Comparison of ENCODE assay signal across 8 cellular contexts in genomic region chr6:10694302-10695085, GRCh38. TPM values are rescaled to one million over a fixed set of nuclear protein-coding genes. Genes with fewer than 3 reads are reported as not detected.
DNase-seq lines count a peak whose midpoint lies in the region; ATAC-seq and TF ChIP-seq lines count a peak whose summit lies in the region.

Gene C6orf52, minus strand, starts transcription at chr6:10694616. Its CDS starts 7,066 bp downstream, at chr6:10687550.
Gene PAK1IP1, plus strand, starts transcription at chr6:10694972. Its CDS starts 14 bp downstream, at chr6:10694986.

- peak within 1 kb of the TSS; percentile 86 for H3K27ac ChIP-seq in PC-9

- H3K9me2 ChIP-seq in PC-9 (ENCODE audit: insufficient read depth): no peaks in the 10 kb centered on the region

- peak within 1 kb of the TSS; percentile 93 for H3K4me3 Mint-ChIP-seq in activated T-cell treated with anti-CD3 and anti-CD28 coated beads, Interleukin-2, amount 50 U/mL, for 4 hours

- ATAC-seq in GM21723 (IDR thresholded peaks at IDR 0.05; ENCODE audit: unreplicated experiment): peak; percentile 99
- peak; percentile 94 to 95 for ATAC-seq in activated T-cell treated with anti-CD3 and anti-CD28 coated beads, Interleukin-2, amount 50 U/mL, for 4 hours
- ATAC-seq in esophagus mucosa: peak; percentile 95

- H3K4me1 ChIP-seq in PC-9 (replicated peaks; ENCODE audit: insufficient read depth) (peaks cover 16% of the 10 kb centered on the region), mucosa of stomach (ENCODE audit: control insufficient read depth, insufficient read depth, low read length) (peaks cover 12% of the 10 kb centered on the region)

- CTCF ChIA-PET in PC-9 (lab: Charles Lee): interaction anchor here (0.6 to 0.7 kb wide), 5 partner anchors 28 to 371 kb away, joined by 4 to 11 read pairs (median 8); partner anchors contain the start of gene TMEM14C

- H4K20me1 ChIP-seq in PC-9 (ENCODE audit: insufficient read depth): no peaks in the 10 kb centered on the region

- H3K79me2 ChIP-seq in PC-9 (ENCODE audit: low read depth): peaks cover 47% of the 10 kb centered on the region

- H3K27me3 Mint-ChIP-seq in activated T-cell treated with anti-CD3 and anti-CD28 coated beads, Interleukin-2, amount 50 U/mL, for 4 hours (ENCODE audit: low read depth): no peaks in the 10 kb centered on the region

- BruUV-seq in PC-9 (replicated peaks; lab: Mats Ljungman, UMichigan): no TSS peak

- POLR2A ChIA-PET in PC-9 (lab: Charles Lee; ENCODE audit: unreplicated experiment): interaction anchor here (0.5 to 0.7 kb wide), 6 partner anchors 13 to 609 kb away, joined by 3 to 11 read pairs (median 5); partner anchors contain the start of gene TMEM14C

- no peaks in the 10 kb centered on the region for H3K27me3 ChIP-seq in PC-9 (ENCODE audit: insufficient read depth, low read depth)
- H3K27me3 ChIP-seq in mucosa of stomach (ENCODE audit: control insufficient read depth, insufficient read depth, low read length): no peaks in the 10 kb centered on the region

- DNase-seq in DMS53 treated with DMSO at 0.1 percent for 48 hours (lab: John Stamatoyannopoulos, UW; ENCODE audit: unreplicated experiment): peak; percentile 88
- DNase-seq in KBM-7: peak; percentile 98
- DNase-seq in PC-9: peak; percentile 79 to 90
- peak; percentile 90 for DNase-seq in activated T-cell treated with anti-CD3 and anti-CD28 coated beads, Interleukin-2, amount 50 U/mL, for 4 hours
- peak; percentile 93 for DNase-seq in stimulated activated CD8-positive, alpha-beta memory T cell treated with anti-CD3 and anti-CD28 coated beads, Interleukin-4, amount 100 ng/mL, for 48 hours

- intact Hi-C loops in PC-9 (cut with micrococcal nuclease; ENCODE audit: unreplicated experiment): loop anchor here (1.0 to 10.0 kb wide), 8 partner anchors 28 to 210 kb away; partner anchors contain the start of gene TMEM14B

- peak within 1 kb of the TSS; percentile 93 for H3K4me2 ChIP-seq in PC-9

- H3K36me3 ChIP-seq in PC-9 (ENCODE audit: low read depth) (no peaks in the 10 kb centered on the region), mucosa of stomach (ENCODE audit: control insufficient read depth, insufficient read depth, low read length) (no peaks in the 10 kb centered on the region)

- H3K4me1 Mint-ChIP-seq in activated T-cell treated with anti-CD3 and anti-CD28 coated beads, Interleukin-2, amount 50 U/mL, for 4 hours (ENCODE audit: low read depth): peaks cover 24% of the 10 kb centered on the region

- H3K4me3 ChIP-seq in PC-9: peak within 1 kb of the TSS; percentile 98
- peak within 1 kb of the TSS; percentile 73 for H3K4me3 ChIP-seq in mucosa of stomach (ENCODE audit: low read length)

- H3K36me3 Mint-ChIP-seq in activated T-cell treated with anti-CD3 and anti-CD28 coated beads, Interleukin-2, amount 50 U/mL, for 4 hours (ENCODE audit: insufficient read depth): peaks cover 22% of the 10 kb centered on the region

- H3F3A ChIP-seq in PC-9 (ENCODE audit: insufficient read depth, low read depth): peaks cover 11% of the 10 kb centered on the region

- no peak for TF ChIP-seq CTCF in PC-9 (conservative IDR thresholded peaks at IDR 0.05)

- no peaks in the 10 kb centered on the region for H3K9me3 ChIP-seq in PC-9 (ENCODE audit: insufficient read depth, low read depth)
- no peaks in the 10 kb centered on the region for H3K9me3 ChIP-seq in mucosa of stomach (ENCODE audit: control insufficient read depth, low read length)

- peak within 1 kb of the TSS; percentile 90 for H2AFZ ChIP-seq in PC-9

- peak within 1 kb of the TSS; percentile 94 for H3K9ac ChIP-seq in mucosa of stomach (ENCODE audit: low read length)

- no peaks in the 10 kb centered on the region for H3K9me3 Mint-ChIP-seq in activated T-cell treated with anti-CD3 and anti-CD28 coated beads, Interleukin-2, amount 50 U/mL, for 4 hours

- in situ Hi-C loops in KBM-7 (cut with MboI; ENCODE audit: low pct_unique_long_range_greater_than_20kb, low sequenced_read_pairs): no loop called here

RNA-seq across cellular contexts. Expression of gene C6orf52, which starts in this region (rescaled TPM):
- total RNA-seq in PC-9 (2021): 6.1 and 6.2 TPM in 2 replicates
- total RNA-seq in activated T-cell treated with anti-CD3 and anti-CD28 coated beads, Interleukin-2, amount 50 U/mL, for 4 hours: 1 to 10 TPM; 2.5 to 5.3 (median 4.3) TPM
- total RNA-seq in esophagus mucosa: 0.84 TPM

RNA-seq across cellular contexts. Expression of gene PAK1IP1, which starts in this region (rescaled TPM):
- total RNA-seq in PC-9 (2021) (14.3 and 15.2 TPM in 2 replicates), esophagus mucosa (15.3 TPM)
- 10 to 100 TPM; 79.2 to 87.9 (median 87.6) TPM for total RNA-seq in activated T-cell treated with anti-CD3 and anti-CD28 coated beads, Interleukin-2, amount 50 U/mL, for 4 hours

Comparison
In these comparisons a context has a peak if more than half of its experiments do, and no peak if none do; other contexts are left out.
1. Peak in every context shown above with its lines: DNase-seq, ATAC-seq, H3K4me3 ChIP-seq and H3K27ac ChIP-seq.